ENCODE assay signal across 20 cellular contexts in the genomic region with DNA sequence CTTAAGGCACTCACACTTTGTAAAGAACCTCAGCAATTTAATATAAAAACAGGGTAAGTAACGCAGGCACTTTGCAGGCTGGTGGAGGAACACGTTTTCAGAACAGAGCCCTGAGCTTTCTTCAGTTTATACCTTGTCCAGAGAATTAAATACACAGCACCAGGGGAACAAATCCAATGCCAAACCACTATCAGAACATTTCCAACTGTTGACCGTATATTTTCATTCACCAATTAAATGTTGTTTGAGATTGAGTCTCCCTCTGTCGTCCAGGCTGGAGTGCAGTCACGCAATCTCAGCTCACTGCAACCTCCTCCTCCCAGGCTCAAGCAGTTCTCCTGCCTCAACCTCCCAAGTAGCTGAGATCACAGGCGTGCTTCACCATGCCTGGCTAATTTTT. TPM values are rescaled to one million over a fixed set of nuclear protein-coding genes. Genes with fewer than 3 reads are reported as not detected.
DNase-seq lines count a peak whose midpoint lies in the region; TF ChIP-seq lines count a peak whose summit lies in the region.
"Had no signal": no experiment of that assay in that cellular context is flagged by ENCODE, and none has a peak within 500 bp of the region (broad histone marks: within the 10 kb centered on the region; RNA-seq: fewer than 3 reads in every experiment).

No MANE protein-coding gene starts in this region.

- H3K27me3 Mint-ChIP-seq in activated naive CD4-positive, alpha-beta T cell treated with anti-CD3 and anti-CD28 coated beads, Interleukin-2, amount 50 U/mL, for 24 hours, result no peaks in the 10 kb centered on the region
- H3K27me3 Mint-ChIP-seq in activated naive CD4-positive, alpha-beta T cell treated with anti-CD3 and anti-CD28 coated beads for 36 hours (ENCODE audit: low read depth), result no peaks in the 10 kb centered on the region
- H3K27me3 Mint-ChIP-seq in nephron progenitor cell (ENCODE audit: low read depth, poor library complexity), result peaks cover 7% of the 10 kb centered on the region
- H3K27me3 Mint-ChIP-seq in activated CD4-positive, alpha-beta T cell treated with anti-CD3 and anti-CD28 coated beads, Interleukin-2, amount 10 ng/mL, durations not matched to agents 24 days and 14 days, result no peaks in the 10 kb centered on the region
- H3K27me3 Mint-ChIP-seq in CD8-positive, alpha-beta memory T cell, result no peaks in the 10 kb centered on the region

- H3K9me3 ChIP-seq in CD8-positive, alpha-beta memory T cell (ENCODE audit: low read length), result no peaks in the 10 kb centered on the region

- no peaks in the 10 kb centered on the region for H3K36me3 ChIP-seq in CD8-positive, alpha-beta memory T cell (ENCODE audit: insufficient read depth, low read length)

- POLR2A ChIA-PET in CD8-positive, alpha-beta memory T cell (lab: Charles Lee), result no interaction called here

- no peaks in the 10 kb centered on the region for H3K9me3 Mint-ChIP-seq in activated naive CD4-positive, alpha-beta T cell treated with anti-CD3 and anti-CD28 coated beads, Interleukin-2, amount 50 U/mL, for 24 hours
- H3K9me3 Mint-ChIP-seq in activated naive CD4-positive, alpha-beta T cell treated with anti-CD3 and anti-CD28 coated beads for 36 hours, result peaks cover 2% of the 10 kb centered on the region
- peaks cover 8% of the 10 kb centered on the region for H3K9me3 Mint-ChIP-seq in nephron progenitor cell
- H3K9me3 Mint-ChIP-seq in activated CD4-positive, alpha-beta T cell treated with anti-CD3 and anti-CD28 coated beads, Interleukin-2, amount 10 ng/mL, durations not matched to agents 24 days and 14 days, result no peaks in the 10 kb centered on the region
- no peaks in the 10 kb centered on the region for H3K9me3 Mint-ChIP-seq in CD8-positive, alpha-beta memory T cell

- no peak overlapping the region for H3K4me3 Mint-ChIP-seq in activated naive CD4-positive, alpha-beta T cell treated with anti-CD3 and anti-CD28 coated beads, Interleukin-2, amount 50 U/mL, for 24 hours
- no peak overlapping the region for H3K4me3 Mint-ChIP-seq in activated naive CD4-positive, alpha-beta T cell treated with anti-CD3 and anti-CD28 coated beads for 36 hours
- no peak overlapping the region for H3K4me3 Mint-ChIP-seq in nephron progenitor cell
- H3K4me3 Mint-ChIP-seq in activated CD4-positive, alpha-beta T cell treated with anti-CD3 and anti-CD28 coated beads, Interleukin-2, amount 10 ng/mL, durations not matched to agents 24 days and 14 days, result no peak overlapping the region
- H3K4me3 Mint-ChIP-seq in CD8-positive, alpha-beta memory T cell, result no peak overlapping the region

- peaks cover 61% of the 10 kb centered on the region for H3K4me1 Mint-ChIP-seq in activated naive CD4-positive, alpha-beta T cell treated with anti-CD3 and anti-CD28 coated beads, Interleukin-2, amount 50 U/mL, for 24 hours
- H3K4me1 Mint-ChIP-seq in activated naive CD4-positive, alpha-beta T cell treated with anti-CD3 and anti-CD28 coated beads for 36 hours (ENCODE audit: low read depth), result peaks cover 40% of the 10 kb centered on the region
- H3K4me1 Mint-ChIP-seq in nephron progenitor cell, result peaks cover 64% of the 10 kb centered on the region
- peaks cover 34% of the 10 kb centered on the region for H3K4me1 Mint-ChIP-seq in activated CD4-positive, alpha-beta T cell treated with anti-CD3 and anti-CD28 coated beads, Interleukin-2, amount 10 ng/mL, durations not matched to agents 24 days and 14 days
- H3K4me1 Mint-ChIP-seq in CD8-positive, alpha-beta memory T cell, result peaks cover 45 to 71% (median 63%) of the 10 kb centered on the region in 3 donors

- H3K4me1 ChIP-seq in CD8-positive, alpha-beta memory T cell (ENCODE audit: insufficient read depth, low read length), result peaks cover 31% of the 10 kb centered on the region

- H3K36me3 Mint-ChIP-seq in activated naive CD4-positive, alpha-beta T cell treated with anti-CD3 and anti-CD28 coated beads, Interleukin-2, amount 50 U/mL, for 24 hours, result peaks cover 4% of the 10 kb centered on the region
- H3K36me3 Mint-ChIP-seq in activated naive CD4-positive, alpha-beta T cell treated with anti-CD3 and anti-CD28 coated beads for 36 hours (ENCODE audit: low read depth), result no peaks in the 10 kb centered on the region
- peaks cover 29% of the 10 kb centered on the region for H3K36me3 Mint-ChIP-seq in nephron progenitor cell (ENCODE audit: low read depth)
- peaks cover 22% of the 10 kb centered on the region for H3K36me3 Mint-ChIP-seq in activated CD4-positive, alpha-beta T cell treated with anti-CD3 and anti-CD28 coated beads, Interleukin-2, amount 10 ng/mL, durations not matched to agents 24 days and 14 days (ENCODE audit: low read depth)
- H3K36me3 Mint-ChIP-seq in CD8-positive, alpha-beta memory T cell, result peaks cover 0 to 4% (median 1%) of the 10 kb centered on the region in 3 donors

- no peak overlapping the region for H3K4me3 ChIP-seq in CD8-positive, alpha-beta memory T cell (ENCODE audit: low read length)
- H3K4me3 ChIP-seq: GM12878 had no signal

- no peak for DNase-seq in activated naive CD4-positive, alpha-beta T cell treated with anti-CD3 and anti-CD28 coated beads for 36 hours
- DNase-seq in cerebellar cortex (ENCODE audit: low spot score) (peak; percentile 51), nephron progenitor cell (no peak), germinal center (ENCODE audit: low spot score) (no peak), NCI-H2107 treated with DMSO at 0.1 percent for 48 hours (lab: John Stamatoyannopoulos, UW; ENCODE audit: unreplicated experiment) (no peak)
- no peak for DNase-seq in activated CD4-positive, alpha-beta T cell treated with anti-CD3 and anti-CD28 coated beads, Interleukin-2, amount 10 ng/mL, durations not matched to agents 24 days and 14 days
- DNase-seq in CD8-positive, alpha-beta memory T cell, result no peak
- DNase-seq: AML-193; MM.1S; NCI-H1092; NCI-H146; NCI-H2081; NCI-H748 treated with DMSO at 0.1 percent for 48 hours; NK-92 treated with Interleukin-12 subunit alpha and Interleukin-12 subunit beta, amount 100 ng/mL, for 24 hours; OCI-M1; Right ventricle myocardium superior had no signal

- intact Hi-C loops in activated naive CD4-positive, alpha-beta T cell treated with anti-CD3 and anti-CD28 coated beads for 36 hours (cut with micrococcal nuclease), result no loop called here
- intact Hi-C loops in activated CD4-positive, alpha-beta T cell treated with anti-CD3 and anti-CD28 coated beads, Interleukin-2, amount 10 ng/mL, durations not matched to agents 24 days and 14 days (cut with micrococcal nuclease), result no loop called here

- CTCF ChIA-PET in activated naive CD4-positive, alpha-beta T cell treated with anti-CD3 and anti-CD28 coated beads for 36 hours (lab: Charles Lee), result interaction anchor here (1.0 to 1.3 kb wide), 2 partner anchors 9 to 74 kb away, joined by 4 to 5 read pairs; no protein-coding TSS in a partner anchor
- CTCF ChIA-PET in CD8-positive, alpha-beta memory T cell (lab: Charles Lee), result interaction anchor here (1.2 to 2.5 kb wide), 2 partner anchors 9 to 179 kb away, joined by 3 to 8 read pairs; no protein-coding TSS in a partner anchor

- H3K27ac Mint-ChIP-seq in activated naive CD4-positive, alpha-beta T cell treated with anti-CD3 and anti-CD28 coated beads, Interleukin-2, amount 50 U/mL, for 24 hours, result peak overlapping the region; percentile 2
- H3K27ac Mint-ChIP-seq in activated naive CD4-positive, alpha-beta T cell treated with anti-CD3 and anti-CD28 coated beads for 36 hours, result no peak overlapping the region
- H3K27ac Mint-ChIP-seq in nephron progenitor cell, result peak overlapping the region; percentile 60
- H3K27ac Mint-ChIP-seq in activated CD4-positive, alpha-beta T cell treated with anti-CD3 and anti-CD28 coated beads, Interleukin-2, amount 10 ng/mL, durations not matched to agents 24 days and 14 days, result no peak overlapping the region
- H3K27ac Mint-ChIP-seq in CD8-positive, alpha-beta memory T cell, result peak overlapping the region in 3 of 8 donors; percentile 20 to 77 (median 42)

- H3K27ac ChIP-seq in CD8-positive, alpha-beta memory T cell (ENCODE audit: low read depth, low read length), result no peak overlapping the region
- H3K27ac ChIP-seq: 22Rv1, C4-2B had no signal

- H3K27me3 ChIP-seq in CD8-positive, alpha-beta memory T cell (ENCODE audit: insufficient read depth, low read length, poor library complexity, severe bottlenecking), result no peaks in the 10 kb centered on the region

- TF ChIP-seq CTCF in nephron progenitor cell (IDR thresholded peaks at IDR 0.05), result no peak

RNA-seq across cellular contexts. Expression of a gene that starts 29.7 kb away (rescaled TPM):
- total RNA-seq in activated naive CD4-positive, alpha-beta T cell treated with anti-CD3 and anti-CD28 coated beads for 36 hours, result 10 to 100 TPM; 24.0 to 24.9 TPM
- 42.1 and 43.8 TPM in 2 replicates for total RNA-seq in activated CD4-positive, alpha-beta T cell treated with anti-CD3 and anti-CD28 coated beads, Interleukin-2, amount 10 ng/mL, durations not matched to agents 24 days and 14 days
- total RNA-seq in CD8-positive, alpha-beta memory T cell, result 10 to 100 TPM; 38.4 to 40.8 TPM
- polyA plus RNA-seq in CD8-positive, alpha-beta memory T cell, result 48.2 TPM

Comparison
In these comparisons a context has a peak if more than half of its experiments do, and no peak if none do; other contexts are left out.
1. H3K27ac Mint-ChIP-seq: peak in activated naive CD4-positive, alpha-beta T cell treated with anti-CD3 and anti-CD28 coated beads, Interleukin-2, amount 50 U/mL, for 24 hours (single experiment) and nephron progenitor cell (single experiment); none in activated naive CD4-positive, alpha-beta T cell treated with anti-CD3 and anti-CD28 coated beads for 36 hours (single experiment) and activated CD4-positive, alpha-beta T cell treated with anti-CD3 and anti-CD28 coated beads, Interleukin-2, amount 10 ng/mL, durations not matched to agents 24 days and 14 days (single experiment).